ENCODE assay signal across 1 cellular context in the genomic region with DNA sequence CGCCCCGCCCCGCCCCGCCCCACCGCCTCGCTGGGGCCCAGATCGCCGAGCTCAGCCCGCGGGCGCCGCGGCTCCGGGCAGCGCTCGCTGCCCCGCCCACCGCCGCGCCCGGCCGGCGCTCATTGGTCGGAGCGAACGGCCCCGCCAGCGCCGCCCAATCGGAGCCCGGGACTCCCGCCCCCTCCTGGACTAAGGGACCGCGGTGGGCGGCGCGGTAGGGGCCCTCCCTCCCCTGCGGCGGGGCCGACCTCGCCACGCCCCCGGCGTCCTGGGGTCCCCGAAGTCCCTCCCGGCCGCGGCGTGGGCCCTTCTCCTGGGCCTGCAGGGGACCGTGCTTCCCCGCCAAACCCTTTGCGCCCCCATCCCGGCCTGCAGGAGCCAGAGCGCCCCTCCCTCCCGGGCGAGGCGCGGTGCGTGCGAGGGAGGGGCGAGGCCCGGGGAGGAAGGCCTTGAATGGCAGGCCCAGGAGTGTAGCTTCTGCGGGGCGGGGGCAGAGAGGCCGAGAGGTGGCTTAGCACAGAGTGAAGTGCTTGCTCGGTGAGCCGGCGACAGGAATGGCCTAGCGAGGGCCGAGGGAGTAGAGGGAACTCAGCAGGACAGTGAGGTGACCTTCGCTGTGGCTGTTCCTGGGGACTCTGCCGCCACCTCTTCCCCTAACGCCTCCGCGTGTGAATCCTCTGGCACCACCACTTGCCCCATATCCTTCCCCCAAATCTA.
TF ChIP-seq lines count a peak whose summit lies in the region.

A gene (minus strand): TSS at position 51 of the 717 bp plus-strand sequence. CDS start 7,366 bp downstream, outside the sequence.

TF ChIP-seq in HepG2, 621 proteins besides CTCF, POLR2A, EP300 and RAD21 (continued from another document and continues in another):
- TF ChIP-seq, protein P1, sequence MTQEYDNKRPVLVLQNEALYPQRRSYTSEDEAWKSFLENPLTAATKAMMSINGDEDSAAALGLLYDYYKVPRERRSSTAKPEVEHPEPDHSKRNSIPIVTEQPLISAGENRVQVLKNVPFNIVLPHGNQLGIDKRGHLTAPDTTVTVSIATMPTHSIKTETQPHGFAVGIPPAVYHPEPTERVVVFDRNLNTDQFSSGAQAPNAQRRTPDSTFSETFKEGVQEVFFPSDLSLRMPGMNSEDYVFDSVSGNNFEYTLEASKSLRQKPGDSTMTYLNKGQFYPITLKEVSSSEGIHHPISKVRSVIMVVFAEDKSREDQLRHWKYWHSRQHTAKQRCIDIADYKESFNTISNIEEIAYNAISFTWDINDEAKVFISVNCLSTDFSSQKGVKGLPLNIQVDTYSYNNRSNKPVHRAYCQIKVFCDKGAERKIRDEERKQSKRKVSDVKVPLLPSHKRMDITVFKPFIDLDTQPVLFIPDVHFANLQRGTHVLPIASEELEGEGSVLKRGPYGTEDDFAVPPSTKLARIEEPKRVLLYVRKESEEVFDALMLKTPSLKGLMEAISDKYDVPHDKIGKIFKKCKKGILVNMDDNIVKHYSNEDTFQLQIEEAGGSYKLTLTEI (CRISPR knock-in tag; conservative IDR thresholded peaks at IDR 0.05), result no peak
- TF ChIP-seq, protein P2, sequence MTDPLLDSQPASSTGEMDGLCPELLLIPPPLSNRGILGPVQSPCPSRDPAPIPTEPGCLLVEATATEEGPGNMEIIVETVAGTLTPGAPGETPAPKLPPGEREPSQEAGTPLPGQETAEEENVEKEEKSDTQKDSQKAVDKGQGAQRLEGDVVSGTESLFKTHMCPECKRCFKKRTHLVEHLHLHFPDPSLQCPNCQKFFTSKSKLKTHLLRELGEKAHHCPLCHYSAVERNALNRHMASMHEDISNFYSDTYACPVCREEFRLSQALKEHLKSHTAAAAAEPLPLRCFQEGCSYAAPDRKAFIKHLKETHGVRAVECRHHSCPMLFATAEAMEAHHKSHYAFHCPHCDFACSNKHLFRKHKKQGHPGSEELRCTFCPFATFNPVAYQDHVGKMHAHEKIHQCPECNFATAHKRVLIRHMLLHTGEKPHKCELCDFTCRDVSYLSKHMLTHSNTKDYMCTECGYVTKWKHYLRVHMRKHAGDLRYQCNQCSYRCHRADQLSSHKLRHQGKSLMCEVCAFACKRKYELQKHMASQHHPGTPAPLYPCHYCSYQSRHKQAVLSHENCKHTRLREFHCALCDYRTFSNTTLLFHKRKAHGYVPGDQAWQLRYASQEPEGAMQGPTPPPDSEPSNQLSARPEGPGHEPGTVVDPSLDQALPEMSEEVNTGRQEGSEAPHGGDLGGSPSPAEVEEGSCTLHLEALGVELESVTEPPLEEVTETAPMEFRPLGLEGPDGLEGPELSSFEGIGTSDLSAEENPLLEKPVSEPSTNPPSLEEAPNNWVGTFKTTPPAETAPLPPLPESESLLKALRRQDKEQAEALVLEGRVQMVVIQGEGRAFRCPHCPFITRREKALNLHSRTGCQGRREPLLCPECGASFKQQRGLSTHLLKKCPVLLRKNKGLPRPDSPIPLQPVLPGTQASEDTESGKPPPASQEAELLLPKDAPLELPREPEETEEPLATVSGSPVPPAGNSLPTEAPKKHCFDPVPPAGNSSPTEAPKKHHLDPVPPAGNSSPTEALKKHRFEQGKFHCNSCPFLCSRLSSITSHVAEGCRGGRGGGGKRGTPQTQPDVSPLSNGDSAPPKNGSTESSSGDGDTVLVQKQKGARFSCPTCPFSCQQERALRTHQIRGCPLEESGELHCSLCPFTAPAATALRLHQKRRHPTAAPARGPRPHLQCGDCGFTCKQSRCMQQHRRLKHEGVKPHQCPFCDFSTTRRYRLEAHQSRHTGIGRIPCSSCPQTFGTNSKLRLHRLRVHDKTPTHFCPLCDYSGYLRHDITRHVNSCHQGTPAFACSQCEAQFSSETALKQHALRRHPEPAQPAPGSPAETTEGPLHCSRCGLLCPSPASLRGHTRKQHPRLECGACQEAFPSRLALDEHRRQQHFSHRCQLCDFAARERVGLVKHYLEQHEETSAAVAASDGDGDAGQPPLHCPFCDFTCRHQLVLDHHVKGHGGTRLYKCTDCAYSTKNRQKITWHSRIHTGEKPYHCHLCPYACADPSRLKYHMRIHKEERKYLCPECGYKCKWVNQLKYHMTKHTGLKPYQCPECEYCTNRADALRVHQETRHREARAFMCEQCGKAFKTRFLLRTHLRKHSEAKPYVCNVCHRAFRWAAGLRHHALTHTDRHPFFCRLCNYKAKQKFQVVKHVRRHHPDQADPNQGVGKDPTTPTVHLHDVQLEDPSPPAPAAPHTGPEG (CRISPR knock-in tag; IDR thresholded peaks at IDR 0.05), result no peak
- 0 out of 2 replicates have a peak, but pooled peaks have one; percentile 38 for TF ChIP-seq ZSCAN21 (CRISPR knock-in tag; IDR thresholded peaks at IDR 0.05; ENCODE audit: borderline replicate concordance)
- TF ChIP-seq TP53 (CRISPR knock-in tag; conservative IDR thresholded peaks at IDR 0.05), result no peak
- peak; percentile 59 for TF ChIP-seq REPIN1 (CRISPR knock-in tag; IDR thresholded peaks at IDR 0.05; ENCODE audit: borderline replicate concordance, low read depth)
- no peak for TF ChIP-seq SRSF4 (IDR thresholded peaks at IDR 0.05; ENCODE audit: low read depth, low read length, poor library complexity, severe bottlenecking)
- TF ChIP-seq RXRB (CRISPR knock-in tag; IDR thresholded peaks at IDR 0.05; ENCODE audit: borderline replicate concordance), result peak; percentile 41; the same call in 1 of the 2 replicates
- no peak for TF ChIP-seq SMARCE1 (IDR thresholded peaks at IDR 0.05; ENCODE audit: borderline replicate concordance)
- TF ChIP-seq, protein P3, sequence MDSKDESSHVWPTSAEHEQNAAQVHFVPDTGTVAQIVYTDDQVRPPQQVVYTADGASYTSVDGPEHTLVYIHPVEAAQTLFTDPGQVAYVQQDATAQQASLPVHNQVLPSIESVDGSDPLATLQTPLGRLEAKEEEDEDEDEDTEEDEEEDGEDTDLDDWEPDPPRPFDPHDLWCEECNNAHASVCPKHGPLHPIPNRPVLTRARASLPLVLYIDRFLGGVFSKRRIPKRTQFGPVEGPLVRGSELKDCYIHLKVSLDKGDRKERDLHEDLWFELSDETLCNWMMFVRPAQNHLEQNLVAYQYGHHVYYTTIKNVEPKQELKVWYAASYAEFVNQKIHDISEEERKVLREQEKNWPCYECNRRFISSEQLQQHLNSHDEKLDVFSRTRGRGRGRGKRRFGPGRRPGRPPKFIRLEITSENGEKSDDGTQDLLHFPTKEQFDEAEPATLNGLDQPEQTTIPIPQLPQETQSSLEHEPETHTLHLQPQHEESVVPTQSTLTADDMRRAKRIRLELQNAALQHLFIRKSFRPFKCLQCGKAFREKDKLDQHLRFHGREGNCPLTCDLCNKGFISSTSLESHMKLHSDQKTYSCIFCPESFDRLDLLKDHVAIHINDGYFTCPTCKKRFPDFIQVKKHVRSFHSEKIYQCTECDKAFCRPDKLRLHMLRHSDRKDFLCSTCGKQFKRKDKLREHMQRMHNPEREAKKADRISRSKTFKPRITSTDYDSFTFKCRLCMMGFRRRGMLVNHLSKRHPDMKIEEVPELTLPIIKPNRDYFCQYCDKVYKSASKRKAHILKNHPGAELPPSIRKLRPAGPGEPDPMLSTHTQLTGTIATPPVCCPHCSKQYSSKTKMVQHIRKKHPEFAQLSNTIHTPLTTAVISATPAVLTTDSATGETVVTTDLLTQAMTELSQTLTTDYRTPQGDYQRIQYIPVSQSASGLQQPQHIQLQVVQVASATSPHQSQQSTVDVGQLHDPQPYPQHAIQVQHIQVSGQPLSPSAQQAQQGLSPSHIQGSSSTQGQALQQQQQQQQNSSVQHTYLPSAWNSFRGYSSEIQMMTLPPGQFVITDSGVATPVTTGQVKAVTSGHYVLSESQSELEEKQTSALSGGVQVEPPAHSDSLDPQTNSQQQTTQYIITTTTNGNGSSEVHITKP (CRISPR knock-in tag; IDR thresholded peaks at IDR 0.05; ENCODE audit: low read depth), result no peak
- TF ChIP-seq, protein P4, sequence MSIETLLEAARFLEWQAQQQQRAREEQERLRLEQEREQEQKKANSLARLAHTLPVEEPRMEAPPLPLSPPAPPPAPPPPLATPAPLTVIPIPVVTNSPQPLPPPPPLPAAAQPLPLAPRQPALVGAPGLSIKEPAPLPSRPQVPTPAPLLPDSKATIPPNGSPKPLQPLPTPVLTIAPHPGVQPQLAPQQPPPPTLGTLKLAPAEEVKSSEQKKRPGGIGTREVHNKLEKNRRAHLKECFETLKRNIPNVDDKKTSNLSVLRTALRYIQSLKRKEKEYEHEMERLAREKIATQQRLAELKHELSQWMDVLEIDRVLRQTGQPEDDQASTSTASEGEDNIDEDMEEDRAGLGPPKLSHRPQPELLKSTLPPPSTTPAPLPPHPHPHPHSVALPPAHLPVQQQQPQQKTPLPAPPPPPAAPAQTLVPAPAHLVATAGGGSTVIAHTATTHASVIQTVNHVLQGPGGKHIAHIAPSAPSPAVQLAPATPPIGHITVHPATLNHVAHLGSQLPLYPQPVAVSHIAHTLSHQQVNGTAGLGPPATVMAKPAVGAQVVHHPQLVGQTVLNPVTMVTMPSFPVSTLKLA (IDR thresholded peaks at IDR 0.05), result no peak
- 0 out of 2 replicates have a peak, but pooled peaks have one; percentile 18 for TF ChIP-seq SRF (IDR thresholded peaks at IDR 0.05; ENCODE audit: low read depth, low read length)
- TF ChIP-seq, protein P5, sequence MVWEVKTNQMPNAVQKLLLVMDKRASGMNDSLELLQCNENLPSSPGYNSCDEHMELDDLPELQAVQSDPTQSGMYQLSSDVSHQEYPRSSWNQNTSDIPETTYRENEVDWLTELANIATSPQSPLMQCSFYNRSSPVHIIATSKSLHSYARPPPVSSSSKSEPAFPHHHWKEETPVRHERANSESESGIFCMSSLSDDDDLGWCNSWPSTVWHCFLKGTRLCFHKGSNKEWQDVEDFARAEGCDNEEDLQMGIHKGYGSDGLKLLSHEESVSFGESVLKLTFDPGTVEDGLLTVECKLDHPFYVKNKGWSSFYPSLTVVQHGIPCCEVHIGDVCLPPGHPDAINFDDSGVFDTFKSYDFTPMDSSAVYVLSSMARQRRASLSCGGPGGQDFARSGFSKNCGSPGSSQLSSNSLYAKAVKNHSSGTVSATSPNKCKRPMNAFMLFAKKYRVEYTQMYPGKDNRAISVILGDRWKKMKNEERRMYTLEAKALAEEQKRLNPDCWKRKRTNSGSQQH (CRISPR knock-in tag; IDR thresholded peaks at IDR 0.05; ENCODE audit: low read depth), result peak; percentile 56; the same call in 1 of the 2 replicates
- no peak for TF ChIP-seq ZBTB21 (CRISPR knock-in tag; IDR thresholded peaks at IDR 0.05)
- TF ChIP-seq SOX6 (IDR thresholded peaks at IDR 0.05), result no peak
- peak; percentile 30; the same call in 1 of the 2 replicates for TF ChIP-seq SOX6 (CRISPR knock-in tag; IDR thresholded peaks at IDR 0.05)
- no peak for TF ChIP-seq ZNF235 (CRISPR knock-in tag; IDR thresholded peaks at IDR 0.05; ENCODE audit: borderline replicate concordance)
- TF ChIP-seq SOX5 (CRISPR knock-in tag; IDR thresholded peaks at IDR 0.05; ENCODE audit: borderline replicate concordance), result peak; percentile 26; the same call in 1 of the 2 replicates
- TF ChIP-seq, protein P6, sequence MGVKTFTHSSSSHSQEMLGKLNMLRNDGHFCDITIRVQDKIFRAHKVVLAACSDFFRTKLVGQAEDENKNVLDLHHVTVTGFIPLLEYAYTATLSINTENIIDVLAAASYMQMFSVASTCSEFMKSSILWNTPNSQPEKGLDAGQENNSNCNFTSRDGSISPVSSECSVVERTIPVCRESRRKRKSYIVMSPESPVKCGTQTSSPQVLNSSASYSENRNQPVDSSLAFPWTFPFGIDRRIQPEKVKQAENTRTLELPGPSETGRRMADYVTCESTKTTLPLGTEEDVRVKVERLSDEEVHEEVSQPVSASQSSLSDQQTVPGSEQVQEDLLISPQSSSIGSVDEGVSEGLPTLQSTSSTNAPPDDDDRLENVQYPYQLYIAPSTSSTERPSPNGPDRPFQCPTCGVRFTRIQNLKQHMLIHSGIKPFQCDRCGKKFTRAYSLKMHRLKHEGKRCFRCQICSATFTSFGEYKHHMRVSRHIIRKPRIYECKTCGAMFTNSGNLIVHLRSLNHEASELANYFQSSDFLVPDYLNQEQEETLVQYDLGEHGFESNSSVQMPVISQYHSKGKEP (CRISPR knock-in tag; IDR thresholded peaks at IDR 0.05), result no peak
- no peak for TF ChIP-seq MEIS1 (CRISPR knock-in tag; IDR thresholded peaks at IDR 0.05; ENCODE audit: borderline replicate concordance)
- TF ChIP-seq, protein P7, sequence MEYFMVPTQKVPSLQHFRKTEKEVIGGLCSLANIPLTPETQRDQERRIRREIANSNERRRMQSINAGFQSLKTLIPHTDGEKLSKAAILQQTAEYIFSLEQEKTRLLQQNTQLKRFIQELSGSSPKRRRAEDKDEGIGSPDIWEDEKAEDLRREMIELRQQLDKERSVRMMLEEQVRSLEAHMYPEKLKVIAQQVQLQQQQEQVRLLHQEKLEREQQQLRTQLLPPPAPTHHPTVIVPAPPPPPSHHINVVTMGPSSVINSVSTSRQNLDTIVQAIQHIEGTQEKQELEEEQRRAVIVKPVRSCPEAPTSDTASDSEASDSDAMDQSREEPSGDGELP (IDR thresholded peaks at IDR 0.05; ENCODE audit: borderline replicate concordance, low read depth), result no peak
- TF ChIP-seq MAFK (conservative IDR thresholded peaks at IDR 0.05 in 1 of 2, IDR thresholded peaks at IDR 0.05 in 1 of 2; ENCODE audit: low read length in 2 of 2), result no peak
- 0 out of 2 replicates have a peak, but pooled peaks have one; percentile 69 for TF ChIP-seq KDM3A (CRISPR knock-in tag; IDR thresholded peaks at IDR 0.05; ENCODE audit: low read depth)
- no peak for TF ChIP-seq PPARG (CRISPR knock-in tag; conservative IDR thresholded peaks at IDR 0.05)
- no peak for TF ChIP-seq EHMT2 (IDR thresholded peaks at IDR 0.05; ENCODE audit: borderline replicate concordance, low read depth, low read length)
- TF ChIP-seq SP4 (CRISPR knock-in tag; IDR thresholded peaks at IDR 0.05), result peak; percentile 93
- TF ChIP-seq ISL2 (CRISPR knock-in tag; IDR thresholded peaks at IDR 0.05), result no peak
- TF ChIP-seq, protein P8, sequence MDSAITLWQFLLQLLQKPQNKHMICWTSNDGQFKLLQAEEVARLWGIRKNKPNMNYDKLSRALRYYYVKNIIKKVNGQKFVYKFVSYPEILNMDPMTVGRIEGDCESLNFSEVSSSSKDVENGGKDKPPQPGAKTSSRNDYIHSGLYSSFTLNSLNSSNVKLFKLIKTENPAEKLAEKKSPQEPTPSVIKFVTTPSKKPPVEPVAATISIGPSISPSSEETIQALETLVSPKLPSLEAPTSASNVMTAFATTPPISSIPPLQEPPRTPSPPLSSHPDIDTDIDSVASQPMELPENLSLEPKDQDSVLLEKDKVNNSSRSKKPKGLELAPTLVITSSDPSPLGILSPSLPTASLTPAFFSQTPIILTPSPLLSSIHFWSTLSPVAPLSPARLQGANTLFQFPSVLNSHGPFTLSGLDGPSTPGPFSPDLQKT (CRISPR knock-in tag; IDR thresholded peaks at IDR 0.05; ENCODE audit: borderline replicate concordance), result no peak
- 0 out of 2 replicates have a peak, but pooled peaks have one; percentile 48 for TF ChIP-seq ZIK1 (CRISPR knock-in tag; IDR thresholded peaks at IDR 0.05; ENCODE audit: borderline replicate concordance, low read depth)
- TF ChIP-seq, protein P9, sequence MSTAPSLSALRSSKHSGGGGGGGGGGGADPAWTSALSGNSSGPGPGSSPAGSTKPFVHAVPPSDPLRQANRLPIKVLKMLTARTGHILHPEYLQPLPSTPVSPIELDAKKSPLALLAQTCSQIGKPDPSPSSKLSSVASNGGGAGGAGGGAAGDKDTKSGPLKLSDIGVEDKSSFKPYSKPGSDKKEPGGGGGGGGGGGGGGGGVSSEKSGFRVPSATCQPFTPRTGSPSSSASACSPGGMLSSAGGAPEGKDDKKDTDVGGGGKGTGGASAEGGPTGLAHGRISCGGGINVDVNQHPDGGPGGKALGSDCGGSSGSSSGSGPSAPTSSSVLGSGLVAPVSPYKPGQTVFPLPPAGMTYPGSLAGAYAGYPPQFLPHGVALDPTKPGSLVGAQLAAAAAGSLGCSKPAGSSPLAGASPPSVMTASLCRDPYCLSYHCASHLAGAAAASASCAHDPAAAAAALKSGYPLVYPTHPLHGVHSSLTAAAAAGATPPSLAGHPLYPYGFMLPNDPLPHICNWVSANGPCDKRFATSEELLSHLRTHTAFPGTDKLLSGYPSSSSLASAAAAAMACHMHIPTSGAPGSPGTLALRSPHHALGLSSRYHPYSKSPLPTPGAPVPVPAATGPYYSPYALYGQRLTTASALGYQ (CRISPR knock-in tag; IDR thresholded peaks at IDR 0.05), result no peak
- 0 out of 2 replicates have a peak, but pooled peaks have one; percentile 64 for TF ChIP-seq ZNF556 (CRISPR knock-in tag; IDR thresholded peaks at IDR 0.05; ENCODE audit: borderline replicate concordance)
- peak; percentile 63 for TF ChIP-seq PHF21A (CRISPR knock-in tag; IDR thresholded peaks at IDR 0.05)
